In genomic region chr12:76798864-76799263, GRCh38 we compare ENCODE assay signal across 30 cellular contexts.
"Had no signal": no experiment of that assay in that cellular context is flagged by ENCODE, and none has a peak within 500 bp of the region (broad histone marks: within the 10 kb centered on the region; RNA-seq: fewer than 3 reads in every experiment).

No MANE protein-coding gene starts in this region.

- FAIRE-seq: endometrium had no signal

- H3K4me1 ChIP-seq: body of pancreas, colonic mucosa had no signal

- H3K27me3 ChIP-seq: adrenal gland, body of pancreas, cardiac muscle cell, colonic mucosa, esophagus muscularis mucosa, gastroesophageal sphincter had no signal

- ATAC-seq: activated naive CD4-positive, alpha-beta T cell treated with anti-CD3 and anti-CD28 coated beads, Interleukin-2, amount 50 U/mL, for 72 hours; activated naive CD8-positive, alpha-beta T cell treated with anti-CD3 and anti-CD28 coated beads, Interleukin-2, amount 50 U/mL, for 24 hours; activated T-cell treated with anti-CD3 and anti-CD28 coated beads, Interleukin-2, amount 50 U/mL, for 72 hours; body of pancreas; gastroesophageal sphincter had no signal

- H3K27ac ChIP-seq: adrenal gland, body of pancreas, cardiac muscle cell, colonic mucosa, esophagus muscularis mucosa, gastroesophageal sphincter had no signal

- H3K9me3 ChIP-seq: body of pancreas, colonic mucosa, esophagus muscularis mucosa, gastroesophageal sphincter had no signal

- DNase-seq: activated CD4-positive, alpha-beta memory T cell treated with anti-CD3 and anti-CD28 coated beads, Interleukin-2, amount 10 ng/mL, durations not matched to agents 7 days and 5 days; activated CD4-positive, alpha-beta T cell treated with anti-CD3 and anti-CD28 coated beads for 1 hour; activated CD4-positive, alpha-beta T cell treated with anti-CD3 and anti-CD28 coated beads for 4 hours; activated CD4-positive, alpha-beta T cell treated with anti-CD3 and anti-CD28 coated beads, Interleukin-2, amount 10 ng/mL, durations not matched to agents 7 days and 5 days; activated CD4-positive, alpha-beta T cell treated with anti-CD3 and anti-CD28 coated beads, Interleukin-2, amount 50 U/mL, for 4 hours; activated CD8-positive, alpha-beta memory T cell treated with anti-CD3 and anti-CD28 coated beads, Interleukin-2, amount 50 U/mL, for 48 hours; activated gamma-delta T cell; activated naive CD4-positive, alpha-beta T cell; activated naive CD4-positive, alpha-beta T cell treated with anti-CD3 and anti-CD28 coated beads, Interleukin-2, amount 10 ng/mL, durations not matched to agents 7 days and 5 days; activated naive CD8-positive, alpha-beta T cell treated with anti-CD3 and anti-CD28 coated beads, Interleukin-2, amount 50 U/mL, for 24 hours; activated T-cell treated with anti-CD3 and anti-CD28 coated beads for 4 hours; activated T-cell treated with anti-CD3 and anti-CD28 coated beads, Interleukin-2, amount 50 U/mL, for 24 hours; activated T-cell treated with anti-CD3 and anti-CD28 coated beads, Interleukin-2, amount 50 U/mL, for 72 hours; adrenal gland; amygdala; aorta; body of pancreas; central memory CD4-positive, alpha-beta T cell; cerebellar nuclear complex; colonic mucosa; effector CD8-positive, alpha-beta T cell; erythroblast; foreskin melanocyte; head of caudate nucleus; T-helper 2 cell had no signal

- H3K27me3 Mint-ChIP-seq: activated CD4-positive, alpha-beta memory T cell treated with anti-CD3 and anti-CD28 coated beads, Interleukin-2, amount 10 ng/mL, durations not matched to agents 7 days and 5 days; activated CD4-positive, alpha-beta T cell treated with anti-CD3 and anti-CD28 coated beads, Interleukin-2, amount 10 ng/mL, durations not matched to agents 7 days and 5 days; activated naive CD4-positive, alpha-beta T cell treated with anti-CD3 and anti-CD28 coated beads, Interleukin-2, amount 10 ng/mL, durations not matched to agents 7 days and 5 days; activated naive CD8-positive, alpha-beta T cell treated with anti-CD3 and anti-CD28 coated beads, Interleukin-2, amount 50 U/mL, for 24 hours; activated T-cell treated with anti-CD3 and anti-CD28 coated beads, Interleukin-2, amount 50 U/mL, for 24 hours had no signal

- H3K4me1 Mint-ChIP-seq: activated CD4-positive, alpha-beta memory T cell treated with anti-CD3 and anti-CD28 coated beads, Interleukin-2, amount 10 ng/mL, durations not matched to agents 7 days and 5 days had no signal

- H3K4me3 ChIP-seq: adrenal gland, body of pancreas, cardiac muscle cell, colonic mucosa, esophagus muscularis mucosa, gastroesophageal sphincter had no signal

- H3K36me3 ChIP-seq: cardiac muscle cell, colonic mucosa had no signal

- H3K4me3 Mint-ChIP-seq: activated CD4-positive, alpha-beta memory T cell treated with anti-CD3 and anti-CD28 coated beads, Interleukin-2, amount 10 ng/mL, durations not matched to agents 7 days and 5 days; activated CD4-positive, alpha-beta T cell treated with anti-CD3 and anti-CD28 coated beads, Interleukin-2, amount 10 ng/mL, durations not matched to agents 7 days and 5 days; activated naive CD4-positive, alpha-beta T cell treated with anti-CD3 and anti-CD28 coated beads, Interleukin-2, amount 10 ng/mL, durations not matched to agents 7 days and 5 days; activated naive CD8-positive, alpha-beta T cell treated with anti-CD3 and anti-CD28 coated beads, Interleukin-2, amount 50 U/mL, for 24 hours; activated T-cell treated with anti-CD3 and anti-CD28 coated beads, Interleukin-2, amount 50 U/mL, for 24 hours; activated T-cell treated with anti-CD3 and anti-CD28 coated beads, Interleukin-2, amount 50 U/mL, for 72 hours had no signal

- H3K9me3 Mint-ChIP-seq: activated T-cell treated with anti-CD3 and anti-CD28 coated beads, Interleukin-2, amount 50 U/mL, for 24 hours had no signal

- H3K27ac Mint-ChIP-seq: activated CD4-positive, alpha-beta memory T cell treated with anti-CD3 and anti-CD28 coated beads, Interleukin-2, amount 10 ng/mL, durations not matched to agents 7 days and 5 days; activated CD4-positive, alpha-beta T cell treated with anti-CD3 and anti-CD28 coated beads, Interleukin-2, amount 10 ng/mL, durations not matched to agents 7 days and 5 days; activated naive CD4-positive, alpha-beta T cell treated with anti-CD3 and anti-CD28 coated beads, Interleukin-2, amount 10 ng/mL, durations not matched to agents 7 days and 5 days; activated naive CD4-positive, alpha-beta T cell treated with anti-CD3 and anti-CD28 coated beads, Interleukin-2, amount 50 U/mL, for 72 hours; activated naive CD8-positive, alpha-beta T cell treated with anti-CD3 and anti-CD28 coated beads, Interleukin-2, amount 50 U/mL, for 24 hours; activated T-cell treated with anti-CD3 and anti-CD28 coated beads, Interleukin-2, amount 50 U/mL, for 24 hours; activated T-cell treated with anti-CD3 and anti-CD28 coated beads, Interleukin-2, amount 50 U/mL, for 72 hours had no signal
